21 cellular contexts compared by ENCODE assay signal in genomic region chr13:26509491-26509890, GRCh38.
"Had no signal": no experiment of that assay in that cellular context is flagged by ENCODE, and none has a peak within 500 bp of the region (broad histone marks: within the 10 kb centered on the region; RNA-seq: fewer than 3 reads in every experiment).

No MANE protein-coding gene starts in this region.

- H3K4me3 ChIP-seq: adrenal gland, upper lobe of left lung had no signal

- H3K27me3 ChIP-seq: adrenal gland, upper lobe of left lung had no signal

- H3K36me3 ChIP-seq: adrenal gland, upper lobe of left lung had no signal

- H3K27ac ChIP-seq: upper lobe of left lung had no signal

- H3K4me1 ChIP-seq: adrenal gland, upper lobe of left lung had no signal

- DNase-seq: activated CD4-positive, alpha-beta T cell treated with anti-CD3 and anti-CD28 coated beads, Interleukin-2, amount 50 U/mL, for 4 hours; activated CD8-positive, alpha-beta memory T cell treated with anti-CD3 and anti-CD28 coated beads for 24 hours; activated CD8-positive, alpha-beta memory T cell treated with anti-CD3 and anti-CD28 coated beads, Interleukin-2, amount 50 U/mL, for 4 hours; activated T-cell treated with anti-CD3 and anti-CD28 coated beads, Interleukin-2, amount 50 U/mL, for 24 hours; central memory CD4-positive, alpha-beta T cell; dermis blood vessel endothelial cell; effector CD8-positive, alpha-beta T cell; foreskin melanocyte; hippocampal formation; naive B cell; occipital lobe; stimulated activated CD4-positive, alpha-beta T cell treated with anti-CD3 and anti-CD28 coated beads, Interleukin-2, amount 100 ng/mL, for 48 hours; stimulated activated CD8-positive, alpha-beta memory T cell treated with anti-CD3 and anti-CD28 coated beads, Interleukin-4, amount 100 ng/mL, for 48 hours; stimulated activated naive CD4-positive, alpha-beta T cell; upper lobe of left lung had no signal

- H3K4me1 Mint-ChIP-seq: activated T-helper 17 cell treated with anti-CD3 and anti-CD28 coated beads, Interleukin-2, amount 50 U/mL, for 72 hours; memory B cell; naive B cell had no signal

- H3K9me3 ChIP-seq: adrenal gland, upper lobe of left lung had no signal

- H3K36me3 Mint-ChIP-seq: memory B cell had no signal

- ATAC-seq: activated naive CD4-positive, alpha-beta T cell treated with anti-CD3 and anti-CD28 coated beads, Interleukin-2, amount 50 U/mL, for 72 hours; activated T-helper 17 cell treated with anti-CD3 and anti-CD28 coated beads, Interleukin-2, amount 50 U/mL, for 72 hours; WTC11 had no signal

- H3K4me3 Mint-ChIP-seq: activated T-cell treated with anti-CD3 and anti-CD28 coated beads, Interleukin-2, amount 50 U/mL, for 24 hours; activated T-helper 17 cell treated with anti-CD3 and anti-CD28 coated beads, Interleukin-2, amount 50 U/mL, for 72 hours; memory B cell; naive B cell; T-helper 1 cell treated with Interleukin-12 subunit alpha and Interleukin-12 subunit beta and Interleukin-4 antibody, amounts not matched to agents 30 μg/mL and 1 μg/mL, for 36 hours; WTC11 had no signal

- H3K27ac Mint-ChIP-seq: activated naive CD4-positive, alpha-beta T cell treated with anti-CD3 and anti-CD28 coated beads, Interleukin-2, amount 50 U/mL, for 72 hours; activated T-cell treated with anti-CD3 and anti-CD28 coated beads, Interleukin-2, amount 50 U/mL, for 24 hours; activated T-helper 17 cell treated with anti-CD3 and anti-CD28 coated beads, Interleukin-2, amount 50 U/mL, for 72 hours; memory B cell; naive B cell; T-helper 1 cell treated with Interleukin-12 subunit alpha and Interleukin-12 subunit beta and Interleukin-4 antibody, amounts not matched to agents 30 μg/mL and 1 μg/mL, for 36 hours; WTC11 had no signal
